Comparison of ENCODE assay signal across 1 cellular context in genomic region chr6:109452181-109452580, GRCh38.
TF ChIP-seq lines count a peak whose summit lies in the region.

No MANE protein-coding gene starts in this region.

TF ChIP-seq in HepG2, 621 proteins besides CTCF, POLR2A, EP300 and RAD21:
- 0 out of 2 replicates have a peak, but pooled peaks have one; percentile 19 for TF ChIP-seq ZBTB33 (CRISPR knock-in tag; IDR thresholded peaks at IDR 0.05)
- TF ChIP-seq, protein P1, sequence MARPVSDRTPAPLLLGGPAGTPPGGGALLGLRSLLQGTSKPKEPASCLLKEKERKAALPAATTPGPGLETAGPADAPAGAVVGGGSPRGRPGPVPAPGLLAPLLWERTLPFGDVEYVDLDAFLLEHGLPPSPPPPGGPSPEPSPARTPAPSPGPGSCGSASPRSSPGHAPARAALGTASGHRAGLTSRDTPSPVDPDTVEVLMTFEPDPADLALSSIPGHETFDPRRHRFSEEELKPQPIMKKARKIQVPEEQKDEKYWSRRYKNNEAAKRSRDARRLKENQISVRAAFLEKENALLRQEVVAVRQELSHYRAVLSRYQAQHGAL (CRISPR knock-in tag; IDR thresholded peaks at IDR 0.05; ENCODE audit: not compliant biosample characterization), result no peak
